ENCODE assay signal across 9 cellular contexts in genomic region chr2:219737270-219737691, GRCh38.
DNase-seq lines count a peak whose midpoint lies in the region; ATAC-seq, FAIRE-seq and TF ChIP-seq lines count a peak whose summit lies in the region.
"Had no signal": no experiment of that assay in that cellular context is flagged by ENCODE, and none has a peak within 500 bp of the region (broad histone marks: within the 10 kb centered on the region; RNA-seq: fewer than 3 reads in every experiment).

No MANE protein-coding gene starts in this region.

- TF ChIP-seq EP300 in HepG2 (IDR thresholded peaks at IDR 0.05; ENCODE audit: low read depth in 2 of 2, low read length in 2 of 2) = no peak
- TF ChIP-seq EP300 in HepG2 (CRISPR knock-in tag; IDR thresholded peaks at IDR 0.05; ENCODE audit: borderline replicate concordance) = no peak

- no peak overlapping the region for H3K27ac ChIP-seq in HepG2 (ENCODE audit: extremely low read length, insufficient read depth, low read length)

- CTCF ChIA-PET in HepG2 (lab: Yijun Ruan, JAX; ENCODE audit: low intra/inter-chr PET ratio, low total read pairs) = interaction anchor here (1.7 kb wide), 2 partner anchors 262 to 1836 kb away, joined by 9 to 13 read pairs; no protein-coding TSS in a partner anchor

- H3K27me3 ChIP-seq in MG63 (no peaks in the 10 kb centered on the region; the same call in 1 of the 2 replicates), HepG2 (ENCODE audit: control insufficient read depth in 1 of 2, insufficient read depth in 2 of 2, low read length in 2 of 2) (peaks cover 0 to 30% of the 10 kb centered on the region in 2 experiments; a peak in 4 of 5 replicates)

- no peak overlapping the region for H2AFZ ChIP-seq in HepG2 (ENCODE audit: low read length)

- no peak overlapping the region for H3K9ac ChIP-seq in HepG2 (ENCODE audit: insufficient read depth, low read depth, low read length)

- H4K20me1 ChIP-seq in HepG2 (ENCODE audit: insufficient read depth, low read length) = no peaks in the 10 kb centered on the region

- no peak for TF ChIP-seq RAD21 in HepG2 (CRISPR knock-in tag; IDR thresholded peaks at IDR 0.05)

- no peak for TF ChIP-seq POLR2A in HepG2 (IDR thresholded peaks at IDR 0.05; ENCODE audit: insufficient read depth in 1 of 2, low read depth in 2 of 2, low read length in 2 of 2)

- no peaks in the 10 kb centered on the region for H3K36me3 Mint-ChIP-seq in brain

- WGBS in HepG2 (ENCODE audit: low lambda C conversion rate) = 10% methylated on average over 4 of the region's 4 CpGs

- H3K4me1 ChIP-seq in HepG2 (ENCODE audit: insufficient read depth, low read length) = no peaks in the 10 kb centered on the region

- H3K36me3 ChIP-seq in MG63 (no peaks in the 10 kb centered on the region), HepG2 (replicated peaks in 1 of 2; ENCODE audit: control insufficient read depth in 1 of 2, insufficient read depth in 2 of 2, low read length in 2 of 2) (no peaks in the 10 kb centered on the region)

- no peaks in the 10 kb centered on the region for H3K79me2 ChIP-seq in HepG2 (ENCODE audit: insufficient read depth, low read length)

- peak; percentile 42 for DNase-seq in D341Med (ENCODE audit: low spot score)
- DNase-seq in MG63 = peak; percentile 64
- DNase-seq in HepG2 (ENCODE audit: low spot score) = no peak
- DNase-seq in left colon = no peak
- DNase-seq in stimulated activated naive CD4-positive, alpha-beta T cell (lab: John Stamatoyannopoulos, UW) = no peak
- DNase-seq in frontal cortex (ENCODE audit: low spot score in 2 of 2) = no peak
- DNase-seq: activated CD8-positive, alpha-beta memory T cell treated with anti-CD3 and anti-CD28 coated beads, Interleukin-2, amount 50 U/mL, for 48 hours had no signal

- no peak overlapping the region for H3K4me3 ChIP-seq in MG63
- H3K4me3 ChIP-seq in HepG2 (replicated peaks in 1 of 3; ENCODE audit: insufficient read depth in 1 of 3, low read depth in 2 of 3, low read length in 3 of 3) = no peak overlapping the region

- ATAC-seq in HepG2 (peak; percentile 89), left colon (no peak), GM21528 (IDR thresholded peaks at IDR 0.05; ENCODE audit: low FRiP score, unreplicated experiment) (no peak)

- H3K4me1 Mint-ChIP-seq in brain = peaks cover 68% of the 10 kb centered on the region

- peak overlapping the region in 2 of 5 experiments; percentile 32 to 49 for H3K27ac Mint-ChIP-seq in brain

- BruUV-seq in HepG2 (replicated peaks; lab: Mats Ljungman, UMichigan) = no TSS peak

- POLR2A ChIA-PET in HepG2 (lab: Yijun Ruan, JAX) = no interaction called here

- in situ Hi-C loops in HepG2 (cut with HindIII; ENCODE audit: extremely low pct_ligation_motif_present, low pct_unique_long_range_greater_than_20kb) = loop anchor here (5.0 kb wide), 3 partner anchors 100 to 1835 kb away; partner anchors contain the start of gene EPHA4

- H3K9me3 Mint-ChIP-seq in brain = no peaks in the 10 kb centered on the region

- no peak overlapping the region for H3K4me3 Mint-ChIP-seq in brain

- intact Hi-C loops in HepG2 (cut with micrococcal nuclease; ENCODE audit: unreplicated experiment) = loop anchor here (5.0 kb wide), 1 partner anchor 950 kb away; no protein-coding TSS in a partner anchor
- intact Hi-C loops in left colon (cut with DNase I, micrococcal nuclease) = loop anchor here in 1 of 2 donors (10.0 kb wide), 1 partner anchor 1848 kb away; no protein-coding TSS in a partner anchor

- H3K9me3 ChIP-seq in MG63 = no peaks in the 10 kb centered on the region
- H3K9me3 ChIP-seq in HepG2 (ENCODE audit: low read length) = no peaks in the 10 kb centered on the region

- FAIRE-seq in HepG2 (lab: Jason Lieb, UNC) = peak; percentile 87
- no peak for FAIRE-seq in frontal cortex (lab: Jason Lieb, UNC)

- H3K27me3 Mint-ChIP-seq in brain = peaks cover 8% of the 10 kb centered on the region

- no peak overlapping the region for H3K4me2 ChIP-seq in HepG2 (ENCODE audit: low read depth, low read length)

- TF ChIP-seq CTCF in brain (conservative IDR thresholded peaks at IDR 0.05) (peak; percentile 66 to 73), HepG2 (CRISPR knock-in tag; IDR thresholded peaks at IDR 0.05) (peak; percentile 43)

TF ChIP-seq in HepG2, 621 proteins besides CTCF, POLR2A, EP300 and RAD21:
- no peak for TF ChIP-seq MED1 (CRISPR knock-in tag; IDR thresholded peaks at IDR 0.05)
- no peak for TF ChIP-seq TFE3 (CRISPR knock-in tag; IDR thresholded peaks at IDR 0.05)
- TF ChIP-seq STAG1 (CRISPR knock-in tag; IDR thresholded peaks at IDR 0.05) = peak; percentile 46
- no peak for TF ChIP-seq NBN (conservative IDR thresholded peaks at IDR 0.05)
- TF ChIP-seq SMC3 (IDR thresholded peaks at IDR 0.05; ENCODE audit: low read length) = peak; percentile 35; the same call in 1 of the 2 replicates
- TF ChIP-seq RFX5 (IDR thresholded peaks at IDR 0.05; ENCODE audit: low read depth, low read length) = no peak
- no peak for TF ChIP-seq SNRNP70 (IDR thresholded peaks at IDR 0.05; ENCODE audit: low read depth, low read length)

Comparison
In these comparisons a context has a peak if more than half of its experiments do, and no peak if none do; other contexts are left out.
1. DNase-seq: peak in D341Med (single experiment) and MG63 (single experiment); none in HepG2 (single experiment), left colon (0 of 2), stimulated activated naive CD4-positive, alpha-beta T cell (0 of 6) and frontal cortex (0 of 2).